Comparison of ENCODE assay signal across 8 cellular contexts in genomic region chr2:219175928-219176817, GRCh38. TPM values are rescaled to one million over a fixed set of nuclear protein-coding genes. Genes with fewer than 3 reads are reported as not detected.
A peak's percentile ranks its signal among the peaks of the same experiment; 100 is the strongest.
DNase-seq lines count a peak whose midpoint lies in the region; ATAC-seq and TF ChIP-seq lines count a peak whose summit lies in the region.

No MANE protein-coding gene starts in this region.

- H3K27me3 Mint-ChIP-seq in brain: peaks cover 6% of the 10 kb centered on the region

- TF ChIP-seq CTCF in brain (conservative IDR thresholded peaks at IDR 0.05): peak; percentile 9 to 43

- peak; percentile 23 for ATAC-seq in GM18873 (IDR thresholded peaks at IDR 0.05; ENCODE audit: low FRiP score, unreplicated experiment)
- ATAC-seq in HG03108 (IDR thresholded peaks at IDR 0.05; ENCODE audit: unreplicated experiment): peak; percentile 27

- peaks cover 30% of the 10 kb centered on the region for H3K36me3 ChIP-seq in iPS-20b (ENCODE audit: insufficient read depth, low read depth, low read length)
- peaks cover 45 to 54% (median 47%) of the 10 kb centered on the region in 3 donors for H3K36me3 ChIP-seq in skeletal muscle tissue (ENCODE audit: control insufficient read depth in 3 of 3, insufficient read depth in 3 of 3, low read length in 3 of 3)

- DNase-seq in Ammon's horn (ENCODE audit: low spot score) (peak; percentile 53), RKO (ENCODE audit: low spot score) (peak; percentile 50), Kasumi-1 (lab: John Stamatoyannopoulos, UW) (no peak)

- H3K27ac Mint-ChIP-seq in brain: peak overlapping the region; percentile 57 to 90 (median 89)

- H3K27me3 ChIP-seq in iPS-20b (ENCODE audit: insufficient read depth, low read length) (no peaks in the 10 kb centered on the region), skeletal muscle tissue (ENCODE audit: control insufficient read depth in 3 of 3, insufficient read depth in 3 of 3, low read length in 3 of 3) (no peaks in the 10 kb centered on the region)

- peak overlapping the region; percentile 87 to 99 (median 96) for H3K4me3 Mint-ChIP-seq in brain

- H3K36me3 Mint-ChIP-seq in brain: peaks cover 29% of the 10 kb centered on the region

- H3K9ac ChIP-seq in iPS-20b (ENCODE audit: low read depth, low read length) (peak overlapping the region; percentile 61; the same call in 1 of the 2 replicates), skeletal muscle tissue (ENCODE audit: low read depth in 1 of 3, low read length in 3 of 3) (peak overlapping the region; percentile 80 to 99 (median 99))

- peaks cover 42% of the 10 kb centered on the region for H3K4me1 Mint-ChIP-seq in brain

- no peaks in the 10 kb centered on the region for H3K9me3 Mint-ChIP-seq in brain

- H3K27ac ChIP-seq in iPS-20b (ENCODE audit: low read length) (no peak overlapping the region), skeletal muscle tissue (ENCODE audit: low read depth, low read length) (peak overlapping the region; percentile 99)

- peaks cover 7% of the 10 kb centered on the region; the same call in 1 of the 2 replicates for H3K4me1 ChIP-seq in iPS-20b (ENCODE audit: insufficient read depth, low read length)
- H3K4me1 ChIP-seq in skeletal muscle tissue (ENCODE audit: control insufficient read depth in 3 of 3, insufficient read depth in 3 of 3, low read length in 3 of 3): peaks cover 29 to 42% (median 32%) of the 10 kb centered on the region in 3 donors

- H3K4me3 ChIP-seq in iPS-20b (ENCODE audit: low read length): peak overlapping the region; percentile 73
- peak overlapping the region; percentile 84 to 98 (median 96) for H3K4me3 ChIP-seq in skeletal muscle tissue (ENCODE audit: low read length in 3 of 3)

- H3K9me3 ChIP-seq in iPS-20b (ENCODE audit: insufficient read depth, low read depth, low read length): no peaks in the 10 kb centered on the region
- no peaks in the 10 kb centered on the region for H3K9me3 ChIP-seq in skeletal muscle tissue (ENCODE audit: control insufficient read depth in 3 of 3, low read length in 3 of 3)

RNA-seq across cellular contexts. Expression of gene CNPPD1, which starts 0.6 kb away (rescaled TPM):
- 68.9 TPM for polyA plus RNA-seq in brain (ENCODE audit: insufficient read depth, low read depth, low replicate concordance)
- 27.1 TPM for total RNA-seq in skeletal muscle tissue

RNA-seq across cellular contexts. Expression of gene RETREG2, which starts 1.9 kb away (rescaled TPM):
- polyA plus RNA-seq in brain (ENCODE audit: insufficient read depth, low read depth, low replicate concordance): 161 TPM
- 35.5 TPM for total RNA-seq in skeletal muscle tissue

RNA-seq across cellular contexts. Expression of gene SLC23A3, which starts 6.3 kb away (rescaled TPM):
- polyA plus RNA-seq in brain (ENCODE audit: insufficient read depth, low read depth, low replicate concordance): not detected
- 0.52 TPM for total RNA-seq in skeletal muscle tissue

RNA-seq across cellular contexts. Expression of gene NHEJ1, which starts 15.6 kb away (rescaled TPM):
- 12.0 TPM for polyA plus RNA-seq in brain (ENCODE audit: insufficient read depth, low read depth, low replicate concordance)
- total RNA-seq in skeletal muscle tissue: 15.1 TPM

RNA-seq across cellular contexts. Expression of gene ZFAND2B, which starts 30.4 kb away (rescaled TPM):
- 40.3 TPM for polyA plus RNA-seq in brain (ENCODE audit: insufficient read depth, low read depth, low replicate concordance)
- 11.5 TPM for total RNA-seq in skeletal muscle tissue

Comparison
In these comparisons a context has a peak if more than half of its experiments do, and no peak if none do; other contexts are left out.
1. DNase-seq: peak in Ammon's horn (single experiment) and RKO (single experiment); none in Kasumi-1 (0 of 2).